ENCODE assay signal across 1 cellular context in genomic region chr16:75267631-75268264, GRCh38.
TF ChIP-seq lines count a peak whose summit lies in the region.

No MANE protein-coding gene starts in this region.

TF ChIP-seq in HepG2, 621 proteins besides CTCF, POLR2A, EP300 and RAD21 (continued from another document and continues in another):
- TF ChIP-seq SOX13 (IDR thresholded peaks at IDR 0.05) = no peak
- TF ChIP-seq SOX13 (CRISPR knock-in tag; conservative IDR thresholded peaks at IDR 0.05 in 1 of 2, IDR thresholded peaks at IDR 0.05 in 1 of 2) = no peak
- no peak for TF ChIP-seq RFXAP (CRISPR knock-in tag; IDR thresholded peaks at IDR 0.05; ENCODE audit: borderline replicate concordance)
- TF ChIP-seq ERF (CRISPR knock-in tag; IDR thresholded peaks at IDR 0.05) = no peak
- TF ChIP-seq, protein P1, sequence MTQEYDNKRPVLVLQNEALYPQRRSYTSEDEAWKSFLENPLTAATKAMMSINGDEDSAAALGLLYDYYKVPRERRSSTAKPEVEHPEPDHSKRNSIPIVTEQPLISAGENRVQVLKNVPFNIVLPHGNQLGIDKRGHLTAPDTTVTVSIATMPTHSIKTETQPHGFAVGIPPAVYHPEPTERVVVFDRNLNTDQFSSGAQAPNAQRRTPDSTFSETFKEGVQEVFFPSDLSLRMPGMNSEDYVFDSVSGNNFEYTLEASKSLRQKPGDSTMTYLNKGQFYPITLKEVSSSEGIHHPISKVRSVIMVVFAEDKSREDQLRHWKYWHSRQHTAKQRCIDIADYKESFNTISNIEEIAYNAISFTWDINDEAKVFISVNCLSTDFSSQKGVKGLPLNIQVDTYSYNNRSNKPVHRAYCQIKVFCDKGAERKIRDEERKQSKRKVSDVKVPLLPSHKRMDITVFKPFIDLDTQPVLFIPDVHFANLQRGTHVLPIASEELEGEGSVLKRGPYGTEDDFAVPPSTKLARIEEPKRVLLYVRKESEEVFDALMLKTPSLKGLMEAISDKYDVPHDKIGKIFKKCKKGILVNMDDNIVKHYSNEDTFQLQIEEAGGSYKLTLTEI (CRISPR knock-in tag; conservative IDR thresholded peaks at IDR 0.05) = no peak
- no peak for TF ChIP-seq ZNF550 (CRISPR knock-in tag; IDR thresholded peaks at IDR 0.05; ENCODE audit: borderline replicate concordance)
- no peak for TF ChIP-seq PRDM4 (CRISPR knock-in tag; IDR thresholded peaks at IDR 0.05; ENCODE audit: borderline replicate concordance)
- no peak for TF ChIP-seq DNMT1 (CRISPR knock-in tag; IDR thresholded peaks at IDR 0.05)
- TF ChIP-seq ISX (CRISPR knock-in tag; conservative IDR thresholded peaks at IDR 0.05) = no peak
- no peak for TF ChIP-seq ZNF510 (CRISPR knock-in tag; IDR thresholded peaks at IDR 0.05; ENCODE audit: low read depth)
- no peak for TF ChIP-seq ARHGAP35 (CRISPR knock-in tag; IDR thresholded peaks at IDR 0.05; ENCODE audit: borderline replicate concordance)
- peak; percentile 66; the same call in 1 of the 2 replicates for TF ChIP-seq EED (CRISPR knock-in tag; IDR thresholded peaks at IDR 0.05)
- TF ChIP-seq HHEX (CRISPR knock-in tag; IDR thresholded peaks at IDR 0.05) = no peak
- no peak for TF ChIP-seq PAF1 (CRISPR knock-in tag; IDR thresholded peaks at IDR 0.05)
- TF ChIP-seq, protein P2, sequence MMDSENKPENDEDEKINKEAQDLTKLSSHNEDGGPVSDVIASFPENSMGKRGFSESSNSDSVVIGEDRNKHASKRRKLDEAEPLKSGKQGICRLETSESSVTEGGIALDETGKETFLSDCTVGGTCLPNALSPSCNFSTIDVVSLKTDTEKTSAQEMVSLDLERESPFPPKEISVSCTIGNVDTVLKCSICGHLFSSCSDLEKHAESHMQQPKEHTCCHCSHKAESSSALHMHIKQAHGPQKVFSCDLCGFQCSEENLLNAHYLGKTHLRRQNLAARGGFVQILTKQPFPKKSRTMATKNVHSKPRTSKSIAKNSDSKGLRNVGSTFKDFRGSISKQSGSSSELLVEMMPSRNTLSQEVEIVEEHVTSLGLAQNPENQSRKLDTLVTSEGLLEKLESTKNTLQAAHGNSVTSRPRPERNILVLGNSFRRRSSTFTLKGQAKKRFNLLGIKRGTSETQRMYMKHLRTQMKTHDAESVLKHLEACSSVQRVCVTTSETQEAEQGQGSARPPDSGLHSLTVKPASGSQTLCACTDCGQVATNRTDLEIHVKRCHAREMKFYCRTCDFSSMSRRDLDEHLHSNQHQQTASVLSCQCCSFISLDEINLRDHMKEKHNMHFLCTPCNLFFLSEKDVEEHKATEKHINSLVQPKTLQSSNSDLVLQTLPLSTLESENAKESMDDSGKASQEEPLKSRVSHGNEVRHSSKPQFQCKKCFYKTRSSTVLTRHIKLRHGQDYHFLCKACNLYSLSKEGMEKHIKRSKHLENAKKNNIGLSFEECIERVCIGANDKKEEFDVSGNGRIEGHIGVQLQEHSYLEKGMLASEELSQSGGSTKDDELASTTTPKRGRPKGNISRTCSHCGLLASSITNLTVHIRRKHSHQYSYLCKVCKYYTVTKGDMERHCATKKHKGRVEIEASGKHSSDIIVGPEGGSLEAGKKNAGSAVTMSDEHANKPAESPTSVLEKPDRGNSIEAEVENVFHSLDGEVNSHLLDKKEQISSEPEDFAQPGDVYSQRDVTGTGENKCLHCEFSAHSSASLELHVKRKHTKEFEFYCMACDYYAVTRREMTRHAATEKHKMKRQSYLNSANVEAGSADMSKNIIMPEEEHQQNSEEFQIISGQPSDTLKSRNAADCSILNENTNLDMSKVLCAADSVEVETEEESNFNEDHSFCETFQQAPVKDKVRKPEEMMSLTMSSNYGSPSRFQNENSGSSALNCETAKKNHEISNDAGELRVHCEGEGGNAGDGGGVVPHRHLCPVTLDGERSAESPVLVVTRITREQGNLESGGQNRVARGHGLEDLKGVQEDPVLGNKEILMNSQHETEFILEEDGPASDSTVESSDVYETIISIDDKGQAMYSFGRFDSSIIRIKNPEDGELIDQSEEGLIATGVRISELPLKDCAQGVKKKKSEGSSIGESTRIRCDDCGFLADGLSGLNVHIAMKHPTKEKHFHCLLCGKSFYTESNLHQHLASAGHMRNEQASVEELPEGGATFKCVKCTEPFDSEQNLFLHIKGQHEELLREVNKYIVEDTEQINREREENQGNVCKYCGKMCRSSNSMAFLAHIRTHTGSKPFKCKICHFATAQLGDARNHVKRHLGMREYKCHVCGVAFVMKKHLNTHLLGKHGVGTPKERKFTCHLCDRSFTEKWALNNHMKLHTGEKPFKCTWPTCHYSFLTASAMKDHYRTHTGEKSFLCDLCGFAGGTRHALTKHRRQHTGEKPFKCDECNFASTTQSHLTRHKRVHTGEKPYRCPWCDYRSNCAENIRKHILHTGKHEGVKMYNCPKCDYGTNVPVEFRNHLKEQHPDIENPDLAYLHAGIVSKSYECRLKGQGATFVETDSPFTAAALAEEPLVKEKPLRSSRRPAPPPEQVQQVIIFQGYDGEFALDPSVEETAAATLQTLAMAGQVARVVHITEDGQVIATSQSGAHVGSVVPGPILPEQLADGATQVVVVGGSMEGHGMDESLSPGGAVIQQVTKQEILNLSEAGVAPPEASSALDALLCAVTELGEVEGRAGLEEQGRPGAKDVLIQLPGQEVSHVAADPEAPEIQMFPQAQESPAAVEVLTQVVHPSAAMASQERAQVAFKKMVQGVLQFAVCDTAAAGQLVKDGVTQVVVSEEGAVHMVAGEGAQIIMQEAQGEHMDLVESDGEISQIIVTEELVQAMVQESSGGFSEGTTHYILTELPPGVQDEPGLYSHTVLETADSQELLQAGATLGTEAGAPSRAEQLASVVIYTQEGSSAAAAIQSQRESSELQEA (CRISPR knock-in tag; IDR thresholded peaks at IDR 0.05; ENCODE audit: not compliant biosample characterization) = no peak
- no peak for TF ChIP-seq DR1 (CRISPR knock-in tag; IDR thresholded peaks at IDR 0.05)
- TF ChIP-seq SAP130 (CRISPR knock-in tag; IDR thresholded peaks at IDR 0.05; ENCODE audit: low read depth) = peak; percentile 50; the same call in 1 of the 2 replicates
- no peak for TF ChIP-seq GLI4 (CRISPR knock-in tag; IDR thresholded peaks at IDR 0.05; ENCODE audit: borderline replicate concordance)
- TF ChIP-seq DNMT3B (CRISPR knock-in tag; conservative IDR thresholded peaks at IDR 0.05) = no peak
- TF ChIP-seq DMAP1 (CRISPR knock-in tag; IDR thresholded peaks at IDR 0.05) = no peak
- no peak for TF ChIP-seq TOPORS (CRISPR knock-in tag; IDR thresholded peaks at IDR 0.05)
- TF ChIP-seq, protein P3, sequence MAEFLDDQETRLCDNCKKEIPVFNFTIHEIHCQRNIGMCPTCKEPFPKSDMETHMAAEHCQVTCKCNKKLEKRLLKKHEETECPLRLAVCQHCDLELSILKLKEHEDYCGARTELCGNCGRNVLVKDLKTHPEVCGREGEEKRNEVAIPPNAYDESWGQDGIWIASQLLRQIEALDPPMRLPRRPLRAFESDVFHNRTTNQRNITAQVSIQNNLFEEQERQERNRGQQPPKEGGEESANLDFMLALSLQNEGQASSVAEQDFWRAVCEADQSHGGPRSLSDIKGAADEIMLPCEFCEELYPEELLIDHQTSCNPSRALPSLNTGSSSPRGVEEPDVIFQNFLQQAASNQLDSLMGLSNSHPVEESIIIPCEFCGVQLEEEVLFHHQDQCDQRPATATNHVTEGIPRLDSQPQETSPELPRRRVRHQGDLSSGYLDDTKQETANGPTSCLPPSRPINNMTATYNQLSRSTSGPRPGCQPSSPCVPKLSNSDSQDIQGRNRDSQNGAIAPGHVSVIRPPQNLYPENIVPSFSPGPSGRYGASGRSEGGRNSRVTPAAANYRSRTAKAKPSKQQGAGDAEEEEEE (CRISPR knock-in tag; IDR thresholded peaks at IDR 0.05; ENCODE audit: borderline replicate concordance) = no peak
- TF ChIP-seq PRPF4 (IDR thresholded peaks at IDR 0.05; ENCODE audit: low read depth, low read length, poor library complexity, severe bottlenecking) = no peak
- TF ChIP-seq DZIP1 (CRISPR knock-in tag; IDR thresholded peaks at IDR 0.05) = peak; percentile 81; the same call in 1 of the 2 replicates
- no peak for TF ChIP-seq ZNF781 (CRISPR knock-in tag; IDR thresholded peaks at IDR 0.05; ENCODE audit: borderline replicate concordance, not compliant biosample characterization)
- TF ChIP-seq TARDBP (CRISPR knock-in tag; IDR thresholded peaks at IDR 0.05) = no peak
- TF ChIP-seq ZNF768 (CRISPR knock-in tag; IDR thresholded peaks at IDR 0.05) = no peak
- no peak for TF ChIP-seq KAT8 (CRISPR knock-in tag; IDR thresholded peaks at IDR 0.05)
- TF ChIP-seq ZNF256 (CRISPR knock-in tag; conservative IDR thresholded peaks at IDR 0.05) = no peak
- no peak for TF ChIP-seq NR3C1 (CRISPR knock-in tag; IDR thresholded peaks at IDR 0.05)
- no peak for TF ChIP-seq ELF4 (CRISPR knock-in tag; IDR thresholded peaks at IDR 0.05; ENCODE audit: borderline replicate concordance)
- no peak for TF ChIP-seq RBM22 (optimal IDR thresholded peaks at IDR 0.05; ENCODE audit: low read length)
- no peak for TF ChIP-seq ZNF790 (CRISPR knock-in tag; IDR thresholded peaks at IDR 0.05; ENCODE audit: borderline replicate concordance)
- TF ChIP-seq ZNF792 (CRISPR knock-in tag; IDR thresholded peaks at IDR 0.05) = no peak
- TF ChIP-seq, protein P4, sequence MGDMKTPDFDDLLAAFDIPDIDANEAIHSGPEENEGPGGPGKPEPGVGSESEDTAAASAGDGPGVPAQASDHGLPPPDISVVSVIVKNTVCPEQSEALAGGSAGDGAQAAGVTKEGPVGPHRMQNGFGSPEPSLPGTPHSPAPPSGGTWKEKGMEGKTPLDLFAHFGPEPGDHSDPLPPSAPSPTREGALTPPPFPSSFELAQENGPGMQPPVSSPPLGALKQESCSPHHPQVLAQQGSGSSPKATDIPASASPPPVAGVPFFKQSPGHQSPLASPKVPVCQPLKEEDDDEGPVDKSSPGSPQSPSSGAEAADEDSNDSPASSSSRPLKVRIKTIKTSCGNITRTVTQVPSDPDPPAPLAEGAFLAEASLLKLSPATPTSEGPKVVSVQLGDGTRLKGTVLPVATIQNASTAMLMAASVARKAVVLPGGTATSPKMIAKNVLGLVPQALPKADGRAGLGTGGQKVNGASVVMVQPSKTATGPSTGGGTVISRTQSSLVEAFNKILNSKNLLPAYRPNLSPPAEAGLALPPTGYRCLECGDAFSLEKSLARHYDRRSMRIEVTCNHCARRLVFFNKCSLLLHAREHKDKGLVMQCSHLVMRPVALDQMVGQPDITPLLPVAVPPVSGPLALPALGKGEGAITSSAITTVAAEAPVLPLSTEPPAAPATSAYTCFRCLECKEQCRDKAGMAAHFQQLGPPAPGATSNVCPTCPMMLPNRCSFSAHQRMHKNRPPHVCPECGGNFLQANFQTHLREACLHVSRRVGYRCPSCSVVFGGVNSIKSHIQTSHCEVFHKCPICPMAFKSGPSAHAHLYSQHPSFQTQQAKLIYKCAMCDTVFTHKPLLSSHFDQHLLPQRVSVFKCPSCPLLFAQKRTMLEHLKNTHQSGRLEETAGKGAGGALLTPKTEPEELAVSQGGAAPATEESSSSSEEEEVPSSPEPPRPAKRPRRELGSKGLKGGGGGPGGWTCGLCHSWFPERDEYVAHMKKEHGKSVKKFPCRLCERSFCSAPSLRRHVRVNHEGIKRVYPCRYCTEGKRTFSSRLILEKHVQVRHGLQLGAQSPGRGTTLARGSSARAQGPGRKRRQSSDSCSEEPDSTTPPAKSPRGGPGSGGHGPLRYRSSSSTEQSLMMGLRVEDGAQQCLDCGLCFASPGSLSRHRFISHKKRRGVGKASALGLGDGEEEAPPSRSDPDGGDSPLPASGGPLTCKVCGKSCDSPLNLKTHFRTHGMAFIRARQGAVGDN (CRISPR knock-in tag; IDR thresholded peaks at IDR 0.05) = peak; percentile 69
- no peak for TF ChIP-seq GABPA (IDR thresholded peaks at IDR 0.05; ENCODE audit: low read depth, low read length)
- TF ChIP-seq GABPA (CRISPR knock-in tag; IDR thresholded peaks at IDR 0.05; ENCODE audit: low read depth) = no peak
- peak; percentile 13 for TF ChIP-seq TEAD3 (CRISPR knock-in tag; optimal IDR thresholded peaks at IDR 0.05; ENCODE audit: borderline replicate concordance)
- no peak for TF ChIP-seq ZSCAN29 (CRISPR knock-in tag; conservative IDR thresholded peaks at IDR 0.05)
- TF ChIP-seq CBX5 (CRISPR knock-in tag; IDR thresholded peaks at IDR 0.05; ENCODE audit: borderline replicate concordance) = 0 out of 2 replicates have a peak, but pooled peaks have one; percentile 20
